Comparison of ENCODE assay signal across 8 cellular contexts in genomic region chr11:22625448-22626287, GRCh38. TPM values are rescaled to one million over a fixed set of nuclear protein-coding genes. Genes with fewer than 3 reads are reported as not detected.
DNase-seq lines count a peak whose midpoint lies in the region; ATAC-seq and TF ChIP-seq lines count a peak whose summit lies in the region.

FANCF (minus strand) TSS chr11:22625823; CDS start chr11:22625810, 13 bp downstream.

- H3K27me3 ChIP-seq in dorsolateral prefrontal cortex (no peaks in the 10 kb centered on the region), liver (ENCODE audit: control insufficient read depth in 4 of 4, insufficient read depth in 4 of 4, low read length in 3 of 4) (no peaks in the 10 kb centered on the region)

- H3K27ac ChIP-seq in C4-2B, result peak within 1 kb of the TSS; percentile 94
- peak within 1 kb of the TSS; percentile 24 to 94 (median 83) for H3K27ac ChIP-seq in dorsolateral prefrontal cortex
- peak within 1 kb of the TSS; percentile 93 to 97 for H3K27ac ChIP-seq in liver (ENCODE audit: low read depth in 1 of 2, low read length in 2 of 2)

- no peaks in the 10 kb centered on the region for H3K36me3 ChIP-seq in liver (ENCODE audit: control insufficient read depth in 4 of 4, insufficient read depth in 3 of 4, low read depth in 1 of 4, low read length in 3 of 4)

- TF ChIP-seq CTCF in C4-2B (conservative IDR thresholded peaks at IDR 0.05), result no peak
- TF ChIP-seq CTCF in dorsolateral prefrontal cortex (IDR thresholded peaks at IDR 0.05 in 54 of 56, conservative IDR thresholded peaks at IDR 0.05 in 2 of 56; ENCODE audit: low read depth in 1 of 56, partially characterized antibody in 56 of 56), result peak in 4 of 56 donors; percentile 0 to 47 (median 3)
- no peak for TF ChIP-seq CTCF in liver (IDR thresholded peaks at IDR 0.05; ENCODE audit: low read depth, low read length, missing input control)

- H3K4me3 ChIP-seq in dorsolateral prefrontal cortex, result peak within 1 kb of the TSS; percentile 58 to 98 (median 88)
- peak within 1 kb of the TSS; percentile 71 to 100 (median 99) for H3K4me3 ChIP-seq in liver (ENCODE audit: low read depth in 1 of 3, low read length in 3 of 3)

- WGBS in liver, result under 1% methylated on average over 55 of the region's 55 CpGs

- peak within 1 kb of the TSS; percentile 94 to 96 for H3K9ac ChIP-seq in liver (ENCODE audit: low read depth in 1 of 2, low read length in 2 of 2)

- intact Hi-C loops in dorsolateral prefrontal cortex (cut with DNase I), result loop anchor here (5.0 kb wide), 4 partner anchors 42 to 202 kb away; partner anchors contain the start of genes GAS2 (in 1 of the 2) and SVIP (in 1 of the 2)

- no peak for TF ChIP-seq RAD21 in liver (IDR thresholded peaks at IDR 0.05)

- ATAC-seq in GM19395 (IDR thresholded peaks at IDR 0.05; ENCODE audit: unreplicated experiment) (peak; percentile 96), HG03565 (IDR thresholded peaks at IDR 0.05; ENCODE audit: unreplicated experiment) (peak; percentile 98)

- H3K9me3 ChIP-seq in liver (ENCODE audit: control insufficient read depth in 4 of 4, low read length in 3 of 4), result no peaks in the 10 kb centered on the region

- peaks cover 1 to 13% (median 7%) of the 10 kb centered on the region in 4 donors for H3K4me1 ChIP-seq in liver (ENCODE audit: control insufficient read depth in 4 of 4, insufficient read depth in 4 of 4, low read length in 3 of 4)

- DNase-seq in NCI-H774 (lab: John Stamatoyannopoulos, UW) (peak; percentile 96), dorsolateral prefrontal cortex (peak; percentile 66 to 96 (median 90))
- DNase-seq in activated CD4-positive, alpha-beta T cell treated with anti-CD3 and anti-CD28 coated beads, Interleukin-2, amount 50 U/mL, for 4 hours, result peak; percentile 93 to 94
- peak; percentile 97 for DNase-seq in stimulated activated CD4-positive, alpha-beta T cell treated with anti-CD3 and anti-CD28 coated beads, Interleukin-4, amount 100 ng/mL, for 24 hours

TF ChIP-seq in liver, 16 proteins besides CTCF, POLR2A, EP300 and RAD21:
- TF ChIP-seq ATF3 (IDR thresholded peaks at IDR 0.05), result peak; percentile 38
- no peak for TF ChIP-seq HNF4G (IDR thresholded peaks at IDR 0.05)
- TF ChIP-seq GABPA (IDR thresholded peaks at IDR 0.05 in 1 of 2, conservative IDR thresholded peaks at IDR 0.05 in 1 of 2), result peak; percentile 69 to 90
- peak; percentile 45 for TF ChIP-seq MAX (IDR thresholded peaks at IDR 0.05)
- peak; percentile 93 for TF ChIP-seq TAF1 (conservative IDR thresholded peaks at IDR 0.05)
- no peak for TF ChIP-seq REST (IDR thresholded peaks at IDR 0.05)
- TF ChIP-seq JUND (IDR thresholded peaks at IDR 0.05), result peak in 1 of 2 donors; percentile 27
- peak; percentile 88 for TF ChIP-seq YY1 (IDR thresholded peaks at IDR 0.05)
- TF ChIP-seq SP1 (IDR thresholded peaks at IDR 0.05), result peak; percentile 98
- TF ChIP-seq NR2F2 (IDR thresholded peaks at IDR 0.05), result no peak
- TF ChIP-seq RXRA (IDR thresholded peaks at IDR 0.05), result peak in 1 of 2 donors; percentile 14
- peak in 1 of 2 donors; percentile 60 for TF ChIP-seq EGR1 (IDR thresholded peaks at IDR 0.05; ENCODE audit: low read depth in 2 of 2)

RNA-seq across cellular contexts. Expression of gene FANCF, which starts in this region (rescaled TPM):
- total RNA-seq in dorsolateral prefrontal cortex (1 to 10 TPM; 4.0 to 9.2 (median 6.6) TPM), liver (1 to 10 TPM; 5.4 to 5.9 TPM)
- polyA plus RNA-seq in liver, result 1 to 10 TPM; 4.6 to 4.9 TPM

Comparison
In these comparisons a context has a peak if more than half of its experiments do, and no peak if none do; other contexts are left out.
1. Peak in every context shown above with its lines: DNase-seq, ATAC-seq, H3K4me3 ChIP-seq and H3K27ac ChIP-seq.